1 cellular context compared by ENCODE assay signal in the genomic region with DNA sequence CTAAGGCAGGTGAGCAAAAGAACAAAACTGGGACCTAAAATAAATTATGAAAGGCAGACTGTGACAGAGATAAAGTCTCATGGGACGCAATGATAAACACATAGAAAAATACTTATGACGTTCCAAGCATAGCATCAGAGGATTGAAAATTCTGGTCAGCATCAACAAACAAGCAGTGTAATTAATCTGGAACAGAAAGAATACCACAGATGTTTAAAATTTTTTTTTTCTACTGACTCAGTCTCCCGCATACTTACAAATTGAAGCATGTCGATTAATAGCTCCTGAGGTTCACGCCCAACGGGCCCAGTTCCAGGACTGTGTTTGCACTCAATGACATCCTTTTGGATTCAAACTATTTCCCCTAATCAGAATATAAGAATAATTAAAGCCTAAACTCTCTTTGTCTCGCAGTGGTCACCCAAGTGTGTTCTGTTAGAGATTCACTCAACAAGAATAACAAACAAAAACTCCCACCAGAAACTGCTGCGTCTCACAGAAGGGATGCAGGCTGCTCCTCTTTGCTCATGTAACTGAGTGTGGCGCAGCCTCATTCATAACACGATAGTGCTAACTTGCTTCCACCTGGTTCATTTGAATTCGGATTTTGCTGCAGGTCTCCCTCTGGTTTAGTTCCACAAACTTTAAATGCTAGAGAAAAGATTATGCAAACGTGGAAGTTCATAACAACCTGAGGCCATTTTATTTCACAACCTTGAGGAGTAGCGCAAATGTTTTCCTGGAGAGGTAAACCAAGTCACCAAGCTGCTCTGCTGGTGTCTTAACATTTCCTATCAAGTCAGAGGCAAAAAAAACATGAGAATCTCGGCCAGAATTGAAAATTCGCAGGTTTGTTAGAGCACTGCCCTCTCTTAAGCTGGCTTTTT.
TF ChIP-seq lines count a peak whose summit lies in the region.

No MANE protein-coding gene starts in this region.

TF ChIP-seq in K562, 482 proteins besides CTCF, POLR2A, EP300 and RAD21 (continued from another document and continues in another):
- 0 out of 2 replicates have a peak, but pooled peaks have one; percentile 25 for TF ChIP-seq NCOR1 (IDR thresholded peaks at IDR 0.05)
- TF ChIP-seq BRD4 (IDR thresholded peaks at IDR 0.05): no peak
- peak; percentile 24; the same call in 1 of the 2 replicates for TF ChIP-seq CBFA2T2 (conservative IDR thresholded peaks at IDR 0.05)
- TF ChIP-seq CBFA2T3 (IDR thresholded peaks at IDR 0.05): peak; percentile 57
- no peak for TF ChIP-seq STAT5A (IDR thresholded peaks at IDR 0.05; ENCODE audit: borderline replicate concordance, low read length)
- TF ChIP-seq CBX5 (IDR thresholded peaks at IDR 0.05; ENCODE audit: borderline replicate concordance, low read depth): no peak
- TF ChIP-seq TEAD4 (IDR thresholded peaks at IDR 0.05; ENCODE audit: low read length): peak; percentile 51
- TF ChIP-seq TEAD4 (CRISPR knock-in tag; IDR thresholded peaks at IDR 0.05; ENCODE audit: borderline replicate concordance): no peak
- TF ChIP-seq L3MBTL2 (IDR thresholded peaks at IDR 0.05): no peak
- TF ChIP-seq MCM3 (IDR thresholded peaks at IDR 0.05): no peak
- no peak for TF ChIP-seq PBX2 (CRISPR knock-in tag; IDR thresholded peaks at IDR 0.05; ENCODE audit: low read depth)
- TF ChIP-seq PBX2 (tag; conservative IDR thresholded peaks at IDR 0.05; ENCODE audit: low read depth): peak; percentile 32; the same call in 1 of the 2 replicates
- TF ChIP-seq CUX1 (CRISPR knock-in tag; IDR thresholded peaks at IDR 0.05): no peak
- TF ChIP-seq ZNF3 (CRISPR knock-in tag; IDR thresholded peaks at IDR 0.05): no peak
- no peak for TF ChIP-seq ZNF217 (CRISPR knock-in tag; IDR thresholded peaks at IDR 0.05)
- 0 out of 2 replicates have a peak, but pooled peaks have one; percentile 45 for TF ChIP-seq HINFP (tag; conservative IDR thresholded peaks at IDR 0.05; ENCODE audit: low read depth)
- TF ChIP-seq ZNF282 (CRISPR knock-in tag; IDR thresholded peaks at IDR 0.05): no peak
- peak; percentile 33; the same call in 1 of the 2 replicates for TF ChIP-seq ZFX (CRISPR knock-in tag; IDR thresholded peaks at IDR 0.05)
- TF ChIP-seq, protein P1, sequence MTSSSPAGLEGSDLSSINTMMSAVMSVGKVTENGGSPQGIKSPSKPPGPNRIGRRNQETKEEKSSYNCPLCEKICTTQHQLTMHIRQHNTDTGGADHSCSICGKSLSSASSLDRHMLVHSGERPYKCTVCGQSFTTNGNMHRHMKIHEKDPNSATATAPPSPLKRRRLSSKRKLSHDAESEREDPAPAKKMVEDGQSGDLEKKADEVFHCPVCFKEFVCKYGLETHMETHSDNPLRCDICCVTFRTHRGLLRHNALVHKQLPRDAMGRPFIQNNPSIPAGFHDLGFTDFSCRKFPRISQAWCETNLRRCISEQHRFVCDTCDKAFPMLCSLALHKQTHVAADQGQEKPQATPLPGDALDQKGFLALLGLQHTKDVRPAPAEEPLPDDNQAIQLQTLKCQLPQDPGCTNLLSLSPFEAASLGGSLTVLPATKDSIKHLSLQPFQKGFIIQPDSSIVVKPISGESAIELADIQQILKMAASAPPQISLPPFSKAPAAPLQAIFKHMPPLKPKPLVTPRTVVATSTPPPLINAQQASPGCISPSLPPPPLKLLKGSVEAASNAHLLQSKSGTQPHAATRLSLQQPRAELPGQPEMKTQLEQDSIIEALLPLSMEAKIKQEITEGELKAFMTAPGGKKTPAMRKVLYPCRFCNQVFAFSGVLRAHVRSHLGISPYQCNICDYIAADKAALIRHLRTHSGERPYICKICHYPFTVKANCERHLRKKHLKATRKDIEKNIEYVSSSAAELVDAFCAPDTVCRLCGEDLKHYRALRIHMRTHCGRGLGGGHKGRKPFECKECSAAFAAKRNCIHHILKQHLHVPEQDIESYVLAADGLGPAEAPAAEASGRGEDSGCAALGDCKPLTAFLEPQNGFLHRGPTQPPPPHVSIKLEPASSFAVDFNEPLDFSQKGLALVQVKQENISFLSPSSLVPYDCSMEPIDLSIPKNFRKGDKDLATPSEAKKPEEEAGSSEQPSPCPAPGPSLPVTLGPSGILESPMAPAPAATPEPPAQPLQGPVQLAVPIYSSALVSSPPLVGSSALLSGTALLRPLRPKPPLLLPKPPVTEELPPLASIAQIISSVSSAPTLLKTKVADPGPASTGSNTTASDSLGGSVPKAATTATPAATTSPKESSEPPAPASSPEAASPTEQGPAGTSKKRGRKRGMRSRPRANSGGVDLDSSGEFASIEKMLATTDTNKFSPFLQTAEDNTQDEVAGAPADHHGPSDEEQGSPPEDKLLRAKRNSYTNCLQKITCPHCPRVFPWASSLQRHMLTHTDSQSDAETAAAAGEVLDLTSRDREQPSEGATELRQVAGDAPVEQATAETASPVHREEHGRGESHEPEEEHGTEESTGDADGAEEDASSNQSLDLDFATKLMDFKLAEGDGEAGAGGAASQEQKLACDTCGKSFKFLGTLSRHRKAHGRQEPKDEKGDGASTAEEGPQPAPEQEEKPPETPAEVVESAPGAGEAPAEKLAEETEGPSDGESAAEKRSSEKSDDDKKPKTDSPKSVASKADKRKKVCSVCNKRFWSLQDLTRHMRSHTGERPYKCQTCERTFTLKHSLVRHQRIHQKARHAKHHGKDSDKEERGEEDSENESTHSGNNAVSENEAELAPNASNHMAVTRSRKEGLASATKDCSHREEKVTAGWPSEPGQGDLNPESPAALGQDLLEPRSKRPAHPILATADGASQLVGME (CRISPR knock-in tag; IDR thresholded peaks at IDR 0.05): no peak
- TF ChIP-seq SIX5 (IDR thresholded peaks at IDR 0.05; ENCODE audit: borderline replicate concordance in 1 of 2, insufficient read depth in 1 of 2, low read depth in 1 of 2, low read length in 2 of 2): no peak
- TF ChIP-seq SMARCA4 (IDR thresholded peaks at IDR 0.05): no peak
- TF ChIP-seq, protein P2, sequence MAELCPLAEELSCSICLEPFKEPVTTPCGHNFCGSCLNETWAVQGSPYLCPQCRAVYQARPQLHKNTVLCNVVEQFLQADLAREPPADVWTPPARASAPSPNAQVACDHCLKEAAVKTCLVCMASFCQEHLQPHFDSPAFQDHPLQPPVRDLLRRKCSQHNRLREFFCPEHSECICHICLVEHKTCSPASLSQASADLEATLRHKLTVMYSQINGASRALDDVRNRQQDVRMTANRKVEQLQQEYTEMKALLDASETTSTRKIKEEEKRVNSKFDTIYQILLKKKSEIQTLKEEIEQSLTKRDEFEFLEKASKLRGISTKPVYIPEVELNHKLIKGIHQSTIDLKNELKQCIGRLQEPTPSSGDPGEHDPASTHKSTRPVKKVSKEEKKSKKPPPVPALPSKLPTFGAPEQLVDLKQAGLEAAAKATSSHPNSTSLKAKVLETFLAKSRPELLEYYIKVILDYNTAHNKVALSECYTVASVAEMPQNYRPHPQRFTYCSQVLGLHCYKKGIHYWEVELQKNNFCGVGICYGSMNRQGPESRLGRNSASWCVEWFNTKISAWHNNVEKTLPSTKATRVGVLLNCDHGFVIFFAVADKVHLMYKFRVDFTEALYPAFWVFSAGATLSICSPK (IDR thresholded peaks at IDR 0.05; ENCODE audit: borderline replicate concordance): no peak
- TF ChIP-seq TCF3 (CRISPR knock-in tag; IDR thresholded peaks at IDR 0.05): peak; percentile 31; the same call in 1 of the 2 replicates
- peak; percentile 56 for TF ChIP-seq MEIS2 (IDR thresholded peaks at IDR 0.05; ENCODE audit: partially characterized antibody)
- no peak for TF ChIP-seq FOXM1 (IDR thresholded peaks at IDR 0.05; ENCODE audit: low read depth)
- TF ChIP-seq FOXM1 (CRISPR knock-in tag; IDR thresholded peaks at IDR 0.05; ENCODE audit: low read depth): no peak
- TF ChIP-seq ZBED1 (IDR thresholded peaks at IDR 0.05): no peak
- TF ChIP-seq TAF9B (IDR thresholded peaks at IDR 0.05; ENCODE audit: partially characterized antibody): no peak
- no peak for TF ChIP-seq OTX1 (CRISPR knock-in tag; IDR thresholded peaks at IDR 0.05)
- no peak for TF ChIP-seq ZNF511 (CRISPR knock-in tag; IDR thresholded peaks at IDR 0.05)
- TF ChIP-seq NRF1 (conservative IDR thresholded peaks at IDR 0.05 in 1 of 2, IDR thresholded peaks at IDR 0.05 in 1 of 2): 0 out of 4 replicates have a peak, but pooled peaks of 1 of the 2 experiments have one; percentile 21
- peak; percentile 40; the same call in 1 of the 2 replicates for TF ChIP-seq DPF2 (IDR thresholded peaks at IDR 0.05)
- peak; percentile 67 for TF ChIP-seq ARID1B (IDR thresholded peaks at IDR 0.05)
- no peak for TF ChIP-seq STAT5B (CRISPR knock-in tag; IDR thresholded peaks at IDR 0.05)
- TF ChIP-seq TAF1 (IDR thresholded peaks at IDR 0.05; ENCODE audit: control insufficient read depth, extremely low read depth, insufficient read depth, low read length, severe bottlenecking): no peak
- no peak for TF ChIP-seq EWSR1 (IDR thresholded peaks at IDR 0.05; ENCODE audit: borderline replicate concordance, low read depth, partially characterized antibody)
- TF ChIP-seq CREB1 (IDR thresholded peaks at IDR 0.05): peak; percentile 15; the same call in 1 of the 2 replicates
- no peak; the same call in 1 of the 2 replicates for TF ChIP-seq CREB1 (CRISPR knock-in tag; IDR thresholded peaks at IDR 0.05)
- TF ChIP-seq TAL1 (IDR thresholded peaks at IDR 0.05): peak; percentile 55
- no peak for TF ChIP-seq RBM22 (IDR thresholded peaks at IDR 0.05; ENCODE audit: low read depth, low read length, poor library complexity, severe bottlenecking)
- TF ChIP-seq CEBPB (tag; IDR thresholded peaks at IDR 0.05): peak; percentile 60
- TF ChIP-seq ZZZ3 (IDR thresholded peaks at IDR 0.05): no peak
- 0 out of 2 replicates have a peak, but pooled peaks have one; percentile 37 for TF ChIP-seq LEF1 (IDR thresholded peaks at IDR 0.05)
